In genomic region chr2:64586883-64587481, GRCh38 we compare ENCODE assay signal across 9 cellular contexts.
DNase-seq lines count a peak whose midpoint lies in the region; ATAC-seq and TF ChIP-seq lines count a peak whose summit lies in the region.
"Had no signal": no experiment of that assay in that cellular context is flagged by ENCODE, and none has a peak within 500 bp of the region (broad histone marks: within the 10 kb centered on the region; RNA-seq: fewer than 3 reads in every experiment).

No MANE protein-coding gene starts in this region.

- intact Hi-C loops in posterior cingulate gyrus (cut with DNase I) = loop anchor here (2.0 kb wide), 1 partner anchor 280 kb away; no protein-coding TSS in a partner anchor

- H3K4me3 ChIP-seq in HL-60 (replicated peaks; ENCODE audit: insufficient read depth, low read length) (no peak overlapping the region), epithelial cell of esophagus (ENCODE audit: low read length) (no peak overlapping the region)
- H3K4me3 ChIP-seq: SJSA1 had no signal

- no peak for ATAC-seq in GM18519 (IDR thresholded peaks at IDR 0.05; ENCODE audit: low FRiP score, unreplicated experiment)

- TF ChIP-seq CTCF in HL-60 (IDR thresholded peaks at IDR 0.05; ENCODE audit: insufficient read depth, low read length) = peak; percentile 36
- TF ChIP-seq CTCF in epithelial cell of esophagus (IDR thresholded peaks at IDR 0.05; ENCODE audit: insufficient read depth, low read depth, low read length, missing control alignments) = peak; percentile 67

- no peaks in the 10 kb centered on the region for H3K27me3 ChIP-seq in HL-60 (ENCODE audit: insufficient read depth, poor library complexity, severe bottlenecking)
- H3K27me3 ChIP-seq: SJSA1 had no signal

- H3K27ac ChIP-seq in HL-60 (replicated peaks) = no peak overlapping the region; the same call in 1 of the 2 replicates
- H3K27ac ChIP-seq: SJSA1 had no signal

- DNase-seq in DMS153 (lab: John Stamatoyannopoulos, UW) (peak; percentile 46), HL-60 (ENCODE audit: low read depth in 1 of 2, low spot score in 1 of 2) (peak in 1 of 2 experiments; percentile 21), RPMI7951 (ENCODE audit: low read depth) (peak; percentile 59), epithelial cell of esophagus (ENCODE audit: low read depth) (peak; percentile 63), myocyte (ENCODE audit: low read depth) (peak; percentile 62), posterior cingulate gyrus (no peak)
- DNase-seq in activated T-cell treated with anti-CD3 and anti-CD28 coated beads, Interleukin-2, amount 50 U/mL, for 1 hour = no peak

Comparison
In these comparisons a context has a peak if more than half of its experiments do, and no peak if none do; other contexts are left out.
1. DNase-seq: peak in DMS153 (single experiment), RPMI7951 (single experiment), epithelial cell of esophagus (single experiment) and myocyte (single experiment); none in activated T-cell treated with anti-CD3 and anti-CD28 coated beads, Interleukin-2, amount 50 U/mL, for 1 hour (single experiment) and posterior cingulate gyrus (0 of 10).